ENCODE assay signal across 34 cellular contexts in genomic region chr5:147893820-147894219, GRCh38. TPM values are rescaled to one million over a fixed set of nuclear protein-coding genes. Genes with fewer than 3 reads are reported as not detected.
DNase-seq lines count a peak whose midpoint lies in the region; ATAC-seq, FAIRE-seq and TF ChIP-seq lines count a peak whose summit lies in the region.
"Had no signal": no experiment of that assay in that cellular context is flagged by ENCODE, and none has a peak within 500 bp of the region (broad histone marks: within the 10 kb centered on the region; RNA-seq: fewer than 3 reads in every experiment).

No MANE protein-coding gene starts in this region.

- 28% methylated on average over 2 of the region's 2 CpGs for WGBS in suprapubic skin

- H3K36me3 ChIP-seq in astrocyte (ENCODE audit: insufficient read depth, low read length) (peaks cover 5% of the 10 kb centered on the region), suprapubic skin (no peaks in the 10 kb centered on the region)
- H3K36me3 ChIP-seq: BLaER1 treated with 17β-estradiol and CSF1 and Interleukin-3, amounts not matched to agents 10 nM and 100 nM; neural progenitor cell; SJCRH30; upper lobe of right lung had no signal

- H3K9me3 Mint-ChIP-seq in astrocyte (ENCODE audit: unreplicated experiment): no peaks in the 10 kb centered on the region
- H3K9me3 Mint-ChIP-seq: activated CD4-positive, alpha-beta memory T cell treated with anti-CD3 and anti-CD28 coated beads for 36 hours; dendritic cell treated with granulocyte-macrophage colony-stimulating factor and Interleukin-4, amounts not matched to agents 40 ng/mL and 50 ng/mL, for 4 days; neural progenitor cell had no signal

- H4K20me1 ChIP-seq in astrocyte (ENCODE audit: insufficient read depth, low read length): no peaks in the 10 kb centered on the region
- H4K20me1 ChIP-seq: BLaER1 treated with 17β-estradiol and CSF1 and Interleukin-3, amounts not matched to agents 10 nM and 100 nM had no signal

- ATAC-seq in HG03439 (IDR thresholded peaks at IDR 0.05; ENCODE audit: unreplicated experiment) (no peak), GM19023 (IDR thresholded peaks at IDR 0.05; ENCODE audit: unreplicated experiment) (no peak), HG02678 (IDR thresholded peaks at IDR 0.05; ENCODE audit: unreplicated experiment) (no peak)
- ATAC-seq: heart right ventricle, upper lobe of right lung had no signal

- H3K9me3 ChIP-seq in astrocyte (ENCODE audit: insufficient read depth, low read depth, low read length): no peaks in the 10 kb centered on the region
- H3K9me3 ChIP-seq in suprapubic skin: no peaks in the 10 kb centered on the region
- H3K9me3 ChIP-seq: BLaER1 treated with 17β-estradiol and CSF1 and Interleukin-3, amounts not matched to agents 10 nM and 100 nM; Caco-2; heart right ventricle; SJCRH30; upper lobe of right lung had no signal

- H3K4me1 ChIP-seq in astrocyte (ENCODE audit: insufficient read depth, low read length) (peaks cover 19% of the 10 kb centered on the region), suprapubic skin (peaks cover 37% of the 10 kb centered on the region)
- H3K4me1 ChIP-seq: BLaER1 treated with 17β-estradiol and CSF1 and Interleukin-3, amounts not matched to agents 10 nM and 100 nM; neural progenitor cell; parathyroid adenoma; SJCRH30; upper lobe of right lung had no signal

- H3K27me3 ChIP-seq in astrocyte (ENCODE audit: insufficient read depth, low read length) (no peaks in the 10 kb centered on the region), suprapubic skin (no peaks in the 10 kb centered on the region)
- H3K27me3 ChIP-seq: BLaER1 treated with 17β-estradiol and CSF1 and Interleukin-3, amounts not matched to agents 10 nM and 100 nM; heart right ventricle; neural progenitor cell; SJCRH30; upper lobe of right lung had no signal

- H2AFZ ChIP-seq in astrocyte (ENCODE audit: low read depth, low read length): no peak overlapping the region
- H2AFZ ChIP-seq: neural progenitor cell, parathyroid adenoma had no signal

- TF ChIP-seq CTCF in astrocyte (IDR thresholded peaks at IDR 0.05; ENCODE audit: insufficient read depth, low read depth, low read length) (no peak), fibroblast of pulmonary artery (IDR thresholded peaks at IDR 0.05; ENCODE audit: low read length, missing control alignments) (no peak), suprapubic skin (IDR thresholded peaks at IDR 0.05) (no peak)

- DNase-seq in LoVo (ENCODE audit: low spot score) (peak; percentile 27), astrocyte (ENCODE audit: low read depth) (peak; percentile 72), fibroblast of pulmonary artery (ENCODE audit: low read depth) (peak; percentile 52), suprapubic skin (ENCODE audit: low spot score in 2 of 2) (no peak)
- DNase-seq in activated T-cell treated with anti-CD3 and anti-CD28 coated beads, Interleukin-2, amount 50 U/mL, for 48 hours: no peak
- DNase-seq: activated CD4-positive, alpha-beta memory T cell treated with anti-CD3 and anti-CD28 coated beads for 36 hours; activated CD4-positive, CD25-positive, alpha-beta regulatory T cell treated with anti-CD3 and anti-CD28 coated beads, Interleukin-2, amount 50 U/mL, for 72 hours; activated CD8-positive, alpha-beta memory T cell treated with anti-CD3 and anti-CD28 coated beads, Interleukin-2, amount 50 U/mL, for 4 hours; activated naive CD4-positive, alpha-beta T cell treated with anti-CD3 and anti-CD28 coated beads, Interleukin-2, amount 50 U/mL, for 16 hours; amniotic stem cell; Caco-2; caudate nucleus; DMS79; heart right ventricle; HFFc6; NCI-H1048; NCI-H187; NCI-H2171 treated with DMSO at 0.1 percent for 48 hours; NCI-H524 treated with DMSO at 0.1 percent for 48 hours; right cardiac atrium; SJCRH30; stimulated activated CD4-positive, alpha-beta T cell treated with anti-CD3 and anti-CD28 coated beads, Interleukin-2, amount 100 ng/mL, for 48 hours; T-helper 1 cell; upper lobe of right lung had no signal

- TF ChIP-seq EP300 in suprapubic skin (IDR thresholded peaks at IDR 0.05): no peak

- H3K4me2 ChIP-seq in astrocyte (ENCODE audit: low read length): no peak overlapping the region
- H3K4me2 ChIP-seq: BLaER1 treated with 17β-estradiol and CSF1 and Interleukin-3, amounts not matched to agents 10 nM and 100 nM; neural progenitor cell had no signal

- H3K4me3 Mint-ChIP-seq in astrocyte (ENCODE audit: unreplicated experiment): no peak overlapping the region
- H3K4me3 Mint-ChIP-seq: activated CD4-positive, alpha-beta memory T cell treated with anti-CD3 and anti-CD28 coated beads for 36 hours; dendritic cell treated with granulocyte-macrophage colony-stimulating factor and Interleukin-4, amounts not matched to agents 40 ng/mL and 50 ng/mL, for 4 days; HFFc6; neural progenitor cell had no signal

- H3K79me2 ChIP-seq in astrocyte (ENCODE audit: insufficient read depth, low read length): no peaks in the 10 kb centered on the region
- H3K79me2 ChIP-seq: parathyroid adenoma had no signal

- H3K27ac ChIP-seq in astrocyte (ENCODE audit: low read depth, low read length) (peak overlapping the region; percentile 39), suprapubic skin (peak overlapping the region; percentile 75)
- H3K27ac ChIP-seq: BLaER1 treated with 17β-estradiol and CSF1 and Interleukin-3, amounts not matched to agents 10 nM and 100 nM; heart right ventricle; neural progenitor cell; parathyroid adenoma; SJCRH30; upper lobe of right lung had no signal

- H3K4me3 ChIP-seq in astrocyte (ENCODE audit: insufficient read depth, low read depth, low read length) (no peak overlapping the region), fibroblast of pulmonary artery (replicated peaks; ENCODE audit: low read depth, low read length) (no peak overlapping the region), suprapubic skin (no peak overlapping the region)
- H3K4me3 ChIP-seq: BLaER1 treated with 17β-estradiol and CSF1 and Interleukin-3, amounts not matched to agents 10 nM and 100 nM; heart right ventricle; neural progenitor cell; SJCRH30; upper lobe of right lung had no signal

- FAIRE-seq in astrocyte (lab: Jason Lieb, UNC): no peak
- FAIRE-seq: RCC 7860, TTC549 had no signal

- H3K27me3 Mint-ChIP-seq in astrocyte (ENCODE audit: low read depth, unreplicated experiment): no peaks in the 10 kb centered on the region
- H3K27me3 Mint-ChIP-seq: activated CD4-positive, alpha-beta memory T cell treated with anti-CD3 and anti-CD28 coated beads for 36 hours; dendritic cell treated with granulocyte-macrophage colony-stimulating factor and Interleukin-4, amounts not matched to agents 40 ng/mL and 50 ng/mL, for 4 days had no signal

- H3K9ac ChIP-seq in astrocyte (ENCODE audit: low read length): no peak overlapping the region
- H3K9ac ChIP-seq: BLaER1 treated with 17β-estradiol and CSF1 and Interleukin-3, amounts not matched to agents 10 nM and 100 nM; neural progenitor cell; parathyroid adenoma had no signal

- H3K27ac Mint-ChIP-seq in astrocyte (ENCODE audit: unreplicated experiment): no peak overlapping the region
- H3K27ac Mint-ChIP-seq: activated CD4-positive, alpha-beta memory T cell treated with anti-CD3 and anti-CD28 coated beads for 36 hours; dendritic cell treated with granulocyte-macrophage colony-stimulating factor and Interleukin-4, amounts not matched to agents 40 ng/mL and 50 ng/mL, for 4 days; HFFc6; neural progenitor cell had no signal

- TF ChIP-seq POLR2A in suprapubic skin (IDR thresholded peaks at IDR 0.05): no peak

- H3K36me3 Mint-ChIP-seq in astrocyte (ENCODE audit: low read depth, unreplicated experiment): peaks cover 4% of the 10 kb centered on the region
- H3K36me3 Mint-ChIP-seq: activated CD4-positive, alpha-beta memory T cell treated with anti-CD3 and anti-CD28 coated beads for 36 hours; neural progenitor cell had no signal

- H3K4me1 Mint-ChIP-seq in astrocyte (ENCODE audit: low read depth, unreplicated experiment): peaks cover 7% of the 10 kb centered on the region
- H3K4me1 Mint-ChIP-seq: neural progenitor cell had no signal

RNA-seq across cellular contexts. Expression of gene C5orf46, which starts 12.5 kb away (rescaled TPM):
- total RNA-seq in astrocyte: 22.6 and 32.3 TPM in 2 replicates
- 100 to 1,000 TPM in 2 of 4 donors, 10 to 100 TPM in 2; 28.2 to 130 (median 86.4) TPM for total RNA-seq in suprapubic skin
- total RNA-seq: activated CD4-positive, alpha-beta memory T cell treated with anti-CD3 and anti-CD28 coated beads for 36 hours; Caco-2; HFFc6; LHCN-M2; upper lobe of right lung had no signal

RNA-seq across cellular contexts. Expression of gene SCGB3A2, which starts 15.3 kb away (rescaled TPM):
- 0.59 and 0.82 TPM in 2 replicates for total RNA-seq in astrocyte
- total RNA-seq in suprapubic skin: not detected
- total RNA-seq: activated CD4-positive, alpha-beta memory T cell treated with anti-CD3 and anti-CD28 coated beads for 36 hours; Caco-2; heart right ventricle; HFFc6; LHCN-M2; SJCRH30 had no signal

Comparison
In these comparisons a context has a peak if more than half of its experiments do, and no peak if none do; other contexts are left out.
1. DNase-seq: peak in LoVo (single experiment), astrocyte (single experiment) and fibroblast of pulmonary artery (single experiment); none in suprapubic skin (0 of 2) and activated T-cell treated with anti-CD3 and anti-CD28 coated beads, Interleukin-2, amount 50 U/mL, for 48 hours (0 of 2).